In genomic region chr7:122768827-122769226, GRCh38 we compare ENCODE assay signal across 27 cellular contexts.
"Had no signal": no experiment of that assay in that cellular context is flagged by ENCODE, and none has a peak within 500 bp of the region (broad histone marks: within the 10 kb centered on the region; RNA-seq: fewer than 3 reads in every experiment).

No MANE protein-coding gene starts in this region.

- H2AFZ ChIP-seq: parathyroid adenoma had no signal

- H3K4me3 ChIP-seq: colonic mucosa, esophagus muscularis mucosa, heart right ventricle, lower lobe of right lung, right lobe of liver, thoracic aorta, tibial nerve, upper lobe of left lung had no signal

- H3K9ac ChIP-seq: parathyroid adenoma had no signal

- FAIRE-seq: islet of Langerhans, small intestine, urothelium cell line had no signal

- DNase-seq: colonic mucosa; effector CD8-positive, alpha-beta T cell; endodermal cell; foreskin keratinocyte; glutamatergic neuron; heart right ventricle; hippocampal formation; left colon; left ventricle myocardium superior; lower lobe of right lung; naive thymus-derived CD8-positive, alpha-beta T cell; right lobe of liver; small intestine; stimulated activated CD4-positive, alpha-beta T cell treated with anti-CD3 and anti-CD28 coated beads, Interleukin-15, amount 100 ng/mL, for 24 hours; stimulated activated CD4-positive, alpha-beta T cell treated with anti-CD3 and anti-CD28 coated beads, Interleukin-2, amount 100 ng/mL, for 48 hours; stimulated activated naive CD4-positive, alpha-beta T cell treated with Interleukin-2 at 50 U/mL for 16 hours; substantia nigra; upper lobe of left lung had no signal

- H3K4me3 Mint-ChIP-seq: dendritic cell treated with granulocyte-macrophage colony-stimulating factor and Interleukin-4, amounts not matched to agents 40 ng/mL and 50 ng/mL, for 4 days; endodermal cell; naive thymus-derived CD8-positive, alpha-beta T cell; neural crest cell had no signal

- H3K36me3 ChIP-seq: colonic mucosa, esophagus muscularis mucosa, heart right ventricle, lower lobe of right lung, right lobe of liver, thoracic aorta, tibial nerve, upper lobe of left lung had no signal

- H3K4me1 ChIP-seq: colonic mucosa, foreskin keratinocyte, lower lobe of right lung, parathyroid adenoma, right lobe of liver, tibial nerve had no signal

- H3K27me3 Mint-ChIP-seq: dendritic cell treated with granulocyte-macrophage colony-stimulating factor and Interleukin-4, amounts not matched to agents 40 ng/mL and 50 ng/mL, for 4 days; naive thymus-derived CD8-positive, alpha-beta T cell; progenitor cell of endocrine pancreas had no signal

- H3K9me3 Mint-ChIP-seq: dendritic cell treated with granulocyte-macrophage colony-stimulating factor and Interleukin-4, amounts not matched to agents 40 ng/mL and 50 ng/mL, for 4 days; endodermal cell; neural crest cell had no signal

- H3K36me3 Mint-ChIP-seq: naive thymus-derived CD8-positive, alpha-beta T cell had no signal

- H3K79me2 ChIP-seq: parathyroid adenoma had no signal

- ATAC-seq: foreskin keratinocyte; heart right ventricle; left colon; left ventricle myocardium superior; lower lobe of right lung; naive thymus-derived CD8-positive, alpha-beta T cell; right lobe of liver had no signal

- H3K27ac Mint-ChIP-seq: dendritic cell treated with granulocyte-macrophage colony-stimulating factor and Interleukin-4, amounts not matched to agents 40 ng/mL and 50 ng/mL, for 4 days; endodermal cell; naive thymus-derived CD8-positive, alpha-beta T cell; progenitor cell of endocrine pancreas had no signal

- H3K27me3 ChIP-seq: colonic mucosa, esophagus muscularis mucosa, foreskin keratinocyte, heart right ventricle, right lobe of liver, tibial nerve, upper lobe of left lung had no signal

- H3K4me1 Mint-ChIP-seq: naive thymus-derived CD8-positive, alpha-beta T cell; neural crest cell had no signal

- H3K9me3 ChIP-seq: colonic mucosa, esophagus muscularis mucosa, heart right ventricle, lower lobe of right lung, right lobe of liver, thoracic aorta, tibial nerve, upper lobe of left lung had no signal

- H3K27ac ChIP-seq: colonic mucosa, esophagus muscularis mucosa, foreskin keratinocyte, heart right ventricle, lower lobe of right lung, parathyroid adenoma, right lobe of liver, thoracic aorta, tibial nerve, upper lobe of left lung had no signal
